Comparison of ENCODE assay signal across 1 cellular context in the genomic region with DNA sequence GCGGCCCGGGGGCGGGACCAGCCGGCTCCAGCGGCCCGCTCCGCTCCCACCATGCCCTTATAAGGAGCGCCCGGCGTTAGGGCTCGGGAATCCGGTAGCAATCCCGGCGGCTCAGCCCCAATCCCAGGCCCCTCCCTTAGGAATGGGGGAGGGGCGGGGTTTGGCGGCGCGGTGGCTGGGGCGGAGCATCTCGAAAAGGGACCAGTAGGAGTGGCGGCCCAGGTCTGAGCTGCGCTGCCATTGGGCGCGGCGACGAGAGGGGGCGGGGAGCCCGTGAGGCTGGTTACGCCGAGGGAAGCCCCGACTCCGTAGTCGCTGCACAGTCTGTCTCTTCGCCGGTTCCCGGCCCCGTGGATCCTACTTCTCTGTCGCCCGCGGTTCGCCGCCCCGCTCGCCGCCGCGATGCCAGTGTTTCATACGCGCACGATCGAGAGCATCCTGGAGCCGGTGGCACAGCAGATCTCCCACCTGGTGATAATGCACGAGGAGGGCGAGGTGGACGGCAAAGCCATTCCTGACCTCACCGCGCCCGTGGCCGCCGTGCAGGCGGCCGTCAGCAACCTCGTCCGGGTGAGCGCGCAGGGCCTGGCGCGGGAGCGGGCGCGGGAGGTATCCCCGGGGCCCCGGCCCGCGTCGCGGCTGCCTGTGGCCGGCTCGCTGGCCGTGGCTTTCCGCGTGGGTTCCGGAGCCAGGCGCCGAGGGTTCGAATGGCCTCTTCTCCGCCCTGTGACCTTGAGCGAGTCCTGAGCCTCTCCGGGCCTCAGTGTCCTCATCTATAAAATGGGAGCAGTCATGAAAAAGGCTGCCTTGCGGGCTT.
TF ChIP-seq lines count a peak whose summit lies in the region.

A gene (plus strand): TSS at position 311 of the 817 bp plus-strand sequence. CDS start 92 bp downstream, at position 403.

TF ChIP-seq in GM23338, 12 proteins besides CTCF, POLR2A, EP300 and RAD21 (continued from another document):
- TF ChIP-seq, protein P1, sequence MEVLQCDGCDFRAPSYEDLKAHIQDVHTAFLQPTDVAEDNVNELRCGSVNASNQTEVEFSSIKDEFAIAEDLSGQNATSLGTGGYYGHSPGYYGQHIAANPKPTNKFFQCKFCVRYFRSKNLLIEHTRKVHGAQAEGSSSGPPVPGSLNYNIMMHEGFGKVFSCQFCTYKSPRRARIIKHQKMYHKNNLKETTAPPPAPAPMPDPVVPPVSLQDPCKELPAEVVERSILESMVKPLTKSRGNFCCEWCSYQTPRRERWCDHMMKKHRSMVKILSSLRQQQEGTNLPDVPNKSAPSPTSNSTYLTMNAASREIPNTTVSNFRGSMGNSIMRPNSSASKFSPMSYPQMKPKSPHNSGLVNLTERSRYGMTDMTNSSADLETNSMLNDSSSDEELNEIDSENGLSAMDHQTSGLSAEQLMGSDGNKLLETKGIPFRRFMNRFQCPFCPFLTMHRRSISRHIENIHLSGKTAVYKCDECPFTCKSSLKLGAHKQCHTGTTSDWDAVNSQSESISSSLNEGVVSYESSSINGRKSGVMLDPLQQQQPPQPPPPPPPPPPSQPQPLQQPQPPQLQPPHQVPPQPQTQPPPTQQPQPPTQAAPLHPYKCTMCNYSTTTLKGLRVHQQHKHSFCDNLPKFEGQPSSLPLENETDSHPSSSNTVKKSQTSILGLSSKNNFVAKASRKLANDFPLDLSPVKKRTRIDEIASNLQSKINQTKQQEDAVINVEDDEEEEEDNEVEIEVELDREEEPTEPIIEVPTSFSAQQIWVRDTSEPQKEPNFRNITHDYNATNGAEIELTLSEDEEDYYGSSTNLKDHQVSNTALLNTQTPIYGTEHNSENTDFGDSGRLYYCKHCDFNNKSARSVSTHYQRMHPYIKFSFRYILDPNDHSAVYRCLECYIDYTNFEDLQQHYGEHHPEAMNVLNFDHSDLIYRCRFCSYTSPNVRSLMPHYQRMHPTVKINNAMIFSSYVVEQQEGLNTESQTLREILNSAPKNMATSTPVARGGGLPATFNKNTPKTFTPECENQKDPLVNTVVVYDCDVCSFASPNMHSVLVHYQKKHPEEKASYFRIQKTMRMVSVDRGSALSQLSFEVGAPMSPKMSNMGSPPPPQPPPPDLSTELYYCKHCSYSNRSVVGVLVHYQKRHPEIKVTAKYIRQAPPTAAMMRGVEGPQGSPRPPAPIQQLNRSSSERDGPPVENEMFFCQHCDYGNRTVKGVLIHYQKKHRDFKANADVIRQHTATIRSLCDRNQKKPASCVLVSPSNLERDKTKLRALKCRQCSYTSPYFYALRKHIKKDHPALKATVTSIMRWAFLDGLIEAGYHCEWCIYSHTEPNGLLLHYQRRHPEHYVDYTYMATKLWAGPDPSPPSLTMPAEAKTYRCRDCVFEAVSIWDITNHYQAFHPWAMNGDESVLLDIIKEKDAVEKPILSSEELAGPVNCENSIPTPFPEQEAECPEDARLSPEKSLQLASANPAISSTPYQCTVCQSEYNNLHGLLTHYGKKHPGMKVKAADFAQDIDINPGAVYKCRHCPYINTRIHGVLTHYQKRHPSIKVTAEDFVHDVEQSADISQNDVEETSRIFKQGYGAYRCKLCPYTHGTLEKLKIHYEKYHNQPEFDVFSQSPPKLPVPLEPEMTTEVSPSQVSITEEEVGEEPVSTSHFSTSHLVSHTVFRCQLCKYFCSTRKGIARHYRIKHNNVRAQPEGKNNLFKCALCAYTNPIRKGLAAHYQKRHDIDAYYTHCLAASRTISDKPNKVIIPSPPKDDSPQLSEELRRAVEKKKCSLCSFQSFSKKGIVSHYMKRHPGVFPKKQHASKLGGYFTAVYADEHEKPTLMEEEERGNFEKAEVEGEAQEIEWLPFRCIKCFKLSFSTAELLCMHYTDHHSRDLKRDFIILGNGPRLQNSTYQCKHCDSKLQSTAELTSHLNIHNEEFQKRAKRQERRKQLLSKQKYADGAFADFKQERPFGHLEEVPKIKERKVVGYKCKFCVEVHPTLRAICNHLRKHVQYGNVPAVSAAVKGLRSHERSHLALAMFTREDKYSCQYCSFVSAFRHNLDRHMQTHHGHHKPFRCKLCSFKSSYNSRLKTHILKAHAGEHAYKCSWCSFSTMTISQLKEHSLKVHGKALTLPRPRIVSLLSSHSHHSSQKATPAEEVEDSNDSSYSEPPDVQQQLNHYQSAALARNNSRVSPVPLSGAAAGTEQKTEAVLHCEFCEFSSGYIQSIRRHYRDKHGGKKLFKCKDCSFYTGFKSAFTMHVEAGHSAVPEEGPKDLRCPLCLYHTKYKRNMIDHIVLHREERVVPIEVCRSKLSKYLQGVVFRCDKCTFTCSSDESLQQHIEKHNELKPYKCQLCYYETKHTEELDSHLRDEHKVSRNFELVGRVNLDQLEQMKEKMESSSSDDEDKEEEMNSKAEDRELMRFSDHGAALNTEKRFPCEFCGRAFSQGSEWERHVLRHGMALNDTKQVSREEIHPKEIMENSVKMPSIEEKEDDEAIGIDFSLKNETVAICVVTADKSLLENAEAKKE (CRISPR knock-in tag; IDR thresholded peaks at IDR 0.05) = no peak
- no peak for TF ChIP-seq JUNB (IDR thresholded peaks at IDR 0.05; ENCODE audit: unreplicated experiment)
- TF ChIP-seq, protein P2, sequence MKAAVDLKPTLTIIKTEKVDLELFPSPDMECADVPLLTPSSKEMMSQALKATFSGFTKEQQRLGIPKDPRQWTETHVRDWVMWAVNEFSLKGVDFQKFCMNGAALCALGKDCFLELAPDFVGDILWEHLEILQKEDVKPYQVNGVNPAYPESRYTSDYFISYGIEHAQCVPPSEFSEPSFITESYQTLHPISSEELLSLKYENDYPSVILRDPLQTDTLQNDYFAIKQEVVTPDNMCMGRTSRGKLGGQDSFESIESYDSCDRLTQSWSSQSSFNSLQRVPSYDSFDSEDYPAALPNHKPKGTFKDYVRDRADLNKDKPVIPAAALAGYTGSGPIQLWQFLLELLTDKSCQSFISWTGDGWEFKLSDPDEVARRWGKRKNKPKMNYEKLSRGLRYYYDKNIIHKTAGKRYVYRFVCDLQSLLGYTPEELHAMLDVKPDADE (IDR thresholded peaks at IDR 0.05) = peak; percentile 29; the same call in 1 of the 2 replicates
- peak; percentile 50; the same call in 1 of the 2 replicates for TF ChIP-seq CREB1 (CRISPR knock-in tag; IDR thresholded peaks at IDR 0.05; ENCODE audit: low read depth)
- TF ChIP-seq STAT1 (IDR thresholded peaks at IDR 0.05; ENCODE audit: unreplicated experiment) = no peak
- TF ChIP-seq, protein P3, sequence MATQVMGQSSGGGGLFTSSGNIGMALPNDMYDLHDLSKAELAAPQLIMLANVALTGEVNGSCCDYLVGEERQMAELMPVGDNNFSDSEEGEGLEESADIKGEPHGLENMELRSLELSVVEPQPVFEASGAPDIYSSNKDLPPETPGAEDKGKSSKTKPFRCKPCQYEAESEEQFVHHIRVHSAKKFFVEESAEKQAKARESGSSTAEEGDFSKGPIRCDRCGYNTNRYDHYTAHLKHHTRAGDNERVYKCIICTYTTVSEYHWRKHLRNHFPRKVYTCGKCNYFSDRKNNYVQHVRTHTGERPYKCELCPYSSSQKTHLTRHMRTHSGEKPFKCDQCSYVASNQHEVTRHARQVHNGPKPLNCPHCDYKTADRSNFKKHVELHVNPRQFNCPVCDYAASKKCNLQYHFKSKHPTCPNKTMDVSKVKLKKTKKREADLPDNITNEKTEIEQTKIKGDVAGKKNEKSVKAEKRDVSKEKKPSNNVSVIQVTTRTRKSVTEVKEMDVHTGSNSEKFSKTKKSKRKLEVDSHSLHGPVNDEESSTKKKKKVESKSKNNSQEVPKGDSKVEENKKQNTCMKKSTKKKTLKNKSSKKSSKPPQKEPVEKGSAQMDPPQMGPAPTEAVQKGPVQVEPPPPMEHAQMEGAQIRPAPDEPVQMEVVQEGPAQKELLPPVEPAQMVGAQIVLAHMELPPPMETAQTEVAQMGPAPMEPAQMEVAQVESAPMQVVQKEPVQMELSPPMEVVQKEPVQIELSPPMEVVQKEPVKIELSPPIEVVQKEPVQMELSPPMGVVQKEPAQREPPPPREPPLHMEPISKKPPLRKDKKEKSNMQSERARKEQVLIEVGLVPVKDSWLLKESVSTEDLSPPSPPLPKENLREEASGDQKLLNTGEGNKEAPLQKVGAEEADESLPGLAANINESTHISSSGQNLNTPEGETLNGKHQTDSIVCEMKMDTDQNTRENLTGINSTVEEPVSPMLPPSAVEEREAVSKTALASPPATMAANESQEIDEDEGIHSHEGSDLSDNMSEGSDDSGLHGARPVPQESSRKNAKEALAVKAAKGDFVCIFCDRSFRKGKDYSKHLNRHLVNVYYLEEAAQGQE (IDR thresholded peaks at IDR 0.05; ENCODE audit: unreplicated experiment) = peak; percentile 12
- no peak for TF ChIP-seq ZNF331 (CRISPR knock-in tag; IDR thresholded peaks at IDR 0.05; ENCODE audit: low read depth)
- TF ChIP-seq EZH2phosphoT487 (IDR thresholded peaks at IDR 0.05; ENCODE audit: unreplicated experiment) = no peak
